Comparison of ENCODE assay signal across 15 cellular contexts in genomic region chr11:1890856-1891830, GRCh38. TPM values are rescaled to one million over a fixed set of nuclear protein-coding genes. Genes with fewer than 3 reads are reported as not detected.
DNase-seq lines count a peak whose midpoint lies in the region; ATAC-seq and TF ChIP-seq lines count a peak whose summit lies in the region.
"Had no signal": no experiment of that assay in that cellular context is flagged by ENCODE, and none has a peak within 500 bp of the region (broad histone marks: within the 10 kb centered on the region; RNA-seq: fewer than 3 reads in every experiment).

No MANE protein-coding gene starts in this region.

- H3K27ac ChIP-seq in right atrium auricular region: no peak overlapping the region
- H3K27ac ChIP-seq in aorta (ENCODE audit: low read depth in 1 of 2, low read length in 2 of 2): no peak overlapping the region
- no peak overlapping the region for H3K27ac ChIP-seq in ascending aorta

- H3K27ac Mint-ChIP-seq in activated T-cell treated with anti-CD3 and anti-CD28 coated beads, Interleukin-2, amount 50 U/mL, for 72 hours: no peak overlapping the region
- peak overlapping the region; percentile 26 for H3K27ac Mint-ChIP-seq in memory B cell

- H3K36me3 ChIP-seq in right atrium auricular region (peaks cover 5% of the 10 kb centered on the region), aorta (ENCODE audit: control insufficient read depth in 1 of 2, insufficient read depth in 2 of 2, low read length in 1 of 2) (no peaks in the 10 kb centered on the region), ascending aorta (peaks cover under 1 to 13% of the 10 kb centered on the region in 2 donors)

- no peak for TF ChIP-seq CTCF in right atrium auricular region (IDR thresholded peaks at IDR 0.05)
- no peak for TF ChIP-seq CTCF in ascending aorta (IDR thresholded peaks at IDR 0.05)

- peaks cover under 1% of the 10 kb centered on the region for H3K27me3 Mint-ChIP-seq in activated T-cell treated with anti-CD3 and anti-CD28 coated beads, Interleukin-2, amount 50 U/mL, for 72 hours (ENCODE audit: low read depth)
- no peaks in the 10 kb centered on the region for H3K27me3 Mint-ChIP-seq in memory B cell

- peaks cover 2 to 6% of the 10 kb centered on the region in 2 donors for H3K36me3 Mint-ChIP-seq in activated T-cell treated with anti-CD3 and anti-CD28 coated beads, Interleukin-2, amount 50 U/mL, for 72 hours (ENCODE audit: insufficient read depth in 2 of 2)
- peaks cover 7% of the 10 kb centered on the region for H3K36me3 Mint-ChIP-seq in memory B cell

- H3K9me3 Mint-ChIP-seq in activated T-cell treated with anti-CD3 and anti-CD28 coated beads, Interleukin-2, amount 50 U/mL, for 72 hours: peaks cover 3 to 8% of the 10 kb centered on the region in 2 donors
- peaks cover 7% of the 10 kb centered on the region for H3K9me3 Mint-ChIP-seq in memory B cell

- WGBS in aorta, 2 donors: 75 to 78% methylated on average over 33 to 34 of the region's 34 CpGs

- peaks cover 0 to 6% of the 10 kb centered on the region in 2 donors for H3K4me1 ChIP-seq in right atrium auricular region
- no peaks in the 10 kb centered on the region for H3K4me1 ChIP-seq in aorta (ENCODE audit: control insufficient read depth in 1 of 2, insufficient read depth in 2 of 2, low read length in 2 of 2)
- no peaks in the 10 kb centered on the region for H3K4me1 ChIP-seq in ascending aorta

- intact Hi-C loops in Right ventricle myocardium superior (cut with DNase I): no loop called here
- intact Hi-C loops in aorta (cut with DNase I): no loop called here
- intact Hi-C loops in ascending aorta (cut with DNase I): loop anchor here (10.0 kb wide), 1 partner anchor 54 kb away; the partner anchor contains the start of gene MRPL23

- peaks cover 40% of the 10 kb centered on the region for H3K4me1 Mint-ChIP-seq in activated T-cell treated with anti-CD3 and anti-CD28 coated beads, Interleukin-2, amount 50 U/mL, for 72 hours (ENCODE audit: low read depth)
- peaks cover 18% of the 10 kb centered on the region for H3K4me1 Mint-ChIP-seq in memory B cell

- ATAC-seq in Right ventricle myocardium superior (ENCODE audit: poor library complexity) (peak; percentile 3), memory B cell (ENCODE audit: low read depth) (peak; percentile 41), aorta (ENCODE audit: low FRiP score) (peak; percentile 36), HG02981 (IDR thresholded peaks at IDR 0.05; ENCODE audit: unreplicated experiment) (no peak)
- ATAC-seq in activated T-cell treated with anti-CD3 and anti-CD28 coated beads, Interleukin-2, amount 50 U/mL, for 72 hours (replicated peaks in 1 of 2): peak; percentile 5 to 12

- peak; percentile 45 for DNase-seq in Right ventricle myocardium superior
- no peak for DNase-seq in right atrium auricular region (ENCODE audit: low spot score)
- DNase-seq in activated T-cell treated with anti-CD3 and anti-CD28 coated beads, Interleukin-2, amount 50 U/mL, for 72 hours: peak in 1 of 2 donors; percentile 12
- no peak for DNase-seq in memory B cell (ENCODE audit: low spot score in 2 of 2)
- DNase-seq in aorta: no peak
- no peak for DNase-seq in ascending aorta (ENCODE audit: low spot score in 2 of 2)
- DNase-seq in mucosa of gallbladder (ENCODE audit: low spot score): no peak
- DNase-seq: activated CD4-positive, alpha-beta T cell treated with anti-CD3 and anti-CD28 coated beads, Interleukin-2, amount 50 U/mL, for 48 hours; MV-4-11; NCI-H69; nucleus accumbens; stimulated activated CD4-positive, alpha-beta T cell treated with anti-CD3 and anti-CD28 coated beads, Interleukin-4, amount 100 ng/mL, for 24 hours; substantia nigra had no signal

- peak overlapping the region; percentile 45 to 73 for H3K4me3 Mint-ChIP-seq in activated T-cell treated with anti-CD3 and anti-CD28 coated beads, Interleukin-2, amount 50 U/mL, for 72 hours
- H3K4me3 Mint-ChIP-seq in memory B cell: no peak overlapping the region

- H3K9me3 ChIP-seq in right atrium auricular region (no peaks in the 10 kb centered on the region), aorta (ENCODE audit: control insufficient read depth, low read length) (no peaks in the 10 kb centered on the region), ascending aorta (no peaks in the 10 kb centered on the region)
- H3K9me3 ChIP-seq: esophagus muscularis mucosa had no signal

- no peak overlapping the region for H3K4me3 ChIP-seq in right atrium auricular region
- no peak overlapping the region for H3K4me3 ChIP-seq in aorta (ENCODE audit: low read length in 2 of 2)
- no peak overlapping the region for H3K4me3 ChIP-seq in ascending aorta
- H3K4me3 ChIP-seq: esophagus muscularis mucosa had no signal

- H3K27me3 ChIP-seq in right atrium auricular region (no peaks in the 10 kb centered on the region), aorta (ENCODE audit: control insufficient read depth in 1 of 2, insufficient read depth in 2 of 2, low read length in 1 of 2) (no peaks in the 10 kb centered on the region), ascending aorta (no peaks in the 10 kb centered on the region)

RNA-seq across cellular contexts. Expression of gene PRR33, which starts 0.6 kb away (rescaled TPM):
- 5.8 TPM for total RNA-seq in Right ventricle myocardium superior
- total RNA-seq in right atrium auricular region: under 1 TPM in 1 of 2 donors, not detected in 1; 0.33 TPM
- not detected for total RNA-seq in activated T-cell treated with anti-CD3 and anti-CD28 coated beads, Interleukin-2, amount 50 U/mL, for 72 hours
- total RNA-seq in aorta: not detected
- not detected for polyA plus RNA-seq in aorta
- not detected for total RNA-seq in ascending aorta
- total RNA-seq in mucosa of gallbladder: not detected
- total RNA-seq: esophagus muscularis mucosa had no signal

RNA-seq across cellular contexts. Expression of gene TNNT3, which starts 28.4 kb away (rescaled TPM):
- 35.7 TPM for total RNA-seq in Right ventricle myocardium superior
- total RNA-seq in right atrium auricular region: 10 to 100 TPM; 12.8 to 16.4 TPM
- 10 to 100 TPM in 1 of 2 donors, 1 to 10 TPM in 1; 5.6 to 15.5 TPM for total RNA-seq in activated T-cell treated with anti-CD3 and anti-CD28 coated beads, Interleukin-2, amount 50 U/mL, for 72 hours
- 10 to 100 TPM in 1 of 2 donors, 1 to 10 TPM in 1; 8.8 to 54.3 TPM for total RNA-seq in aorta
- polyA plus RNA-seq in aorta: 1 to 10 TPM; 3.4 to 3.9 TPM
- total RNA-seq in ascending aorta: 10.1 TPM
- total RNA-seq in mucosa of gallbladder: 1.5 TPM

RNA-seq across cellular contexts. Expression of gene LSP1, which starts 38.3 kb away (rescaled TPM):
- total RNA-seq in Right ventricle myocardium superior (23.0 TPM), right atrium auricular region (10 to 100 TPM in 1 of 2 donors, 1 to 10 TPM in 1; 7.9 to 12.1 TPM), aorta (100 to 1,000 TPM in 1 of 2 donors, 10 to 100 TPM in 1; 45.2 to 128 TPM), ascending aorta (41.9 TPM), mucosa of gallbladder (43.1 TPM)
- 100 to 1,000 TPM; 301 to 312 TPM for total RNA-seq in activated T-cell treated with anti-CD3 and anti-CD28 coated beads, Interleukin-2, amount 50 U/mL, for 72 hours
- 10 to 100 TPM; 12.0 to 40.4 TPM for polyA plus RNA-seq in aorta

RNA-seq across cellular contexts. Expression of gene TNNI2, which starts 52.4 kb away (rescaled TPM):
- not detected for total RNA-seq in Right ventricle myocardium superior
- total RNA-seq in right atrium auricular region: not detected
- 1 to 10 TPM; 1.2 TPM for total RNA-seq in activated T-cell treated with anti-CD3 and anti-CD28 coated beads, Interleukin-2, amount 50 U/mL, for 72 hours
- 1 to 10 TPM in 1 of 2 donors, under 1 TPM in 1; 0.81 to 2.2 TPM for total RNA-seq in aorta
- under 1 TPM; 0.75 to 0.82 TPM for polyA plus RNA-seq in aorta
- total RNA-seq in ascending aorta: not detected
- 73.7 TPM for total RNA-seq in mucosa of gallbladder

RNA-seq across cellular contexts. Expression of gene MRPL23, which starts 56.0 kb away (rescaled TPM):
- total RNA-seq in Right ventricle myocardium superior: 99.3 TPM
- 100 to 1,000 TPM; 128 to 210 TPM for total RNA-seq in right atrium auricular region
- total RNA-seq in activated T-cell treated with anti-CD3 and anti-CD28 coated beads, Interleukin-2, amount 50 U/mL, for 72 hours: 10 to 100 TPM; 59.4 to 60.3 TPM
- 10 to 100 TPM; 23.4 to 43.9 TPM for total RNA-seq in aorta
- 100 to 1,000 TPM in 1 of 2 donors, 10 to 100 TPM in 1; 82.3 to 143 TPM for polyA plus RNA-seq in aorta
- 117 TPM for total RNA-seq in ascending aorta
- total RNA-seq in mucosa of gallbladder: 54.8 TPM
